In genomic region chr2:121187351-121187921, GRCh38 we compare ENCODE assay signal across 30 cellular contexts.
"Had no signal": no experiment of that assay in that cellular context is flagged by ENCODE, and none has a peak within 500 bp of the region (broad histone marks: within the 10 kb centered on the region; RNA-seq: fewer than 3 reads in every experiment).

No MANE protein-coding gene starts in this region.

- H3K9ac ChIP-seq: SK-N-SH had no signal

- H3K27me3 ChIP-seq: Peyer's patch, SJSA1 had no signal

- H3K4me1 ChIP-seq: Peyer's patch had no signal

- H3K9me3 ChIP-seq: Peyer's patch, SJSA1, SK-N-SH had no signal

- H3K27ac ChIP-seq: Peyer's patch, SJSA1 had no signal

- DNase-seq: activated CD4-positive, alpha-beta T cell treated with anti-CD3 and anti-CD28 coated beads for 36 hours; activated CD4-positive, alpha-beta T cell treated with anti-CD3 and anti-CD28 coated beads, Interleukin-2, amount 10 ng/mL, durations not matched to agents 7 days and 5 days; activated CD4-positive, alpha-beta T cell treated with anti-CD3 and anti-CD28 coated beads, Interleukin-2, amount 50 U/mL, for 48 hours; activated CD8-positive, alpha-beta memory T cell treated with anti-CD3 and anti-CD28 coated beads, Interleukin-2, amount 50 U/mL, for 4 hours; activated CD8-positive, alpha-beta T cell treated with anti-CD3 and anti-CD28 coated beads, Interleukin-2, amount 10 ng/mL, durations not matched to agents 7 days and 5 days; activated effector memory CD4-positive, alpha-beta T cell treated with Interleukin-2 at 50 U/mL for 16 hours; activated naive CD4-positive, alpha-beta T cell treated with anti-CD3 and anti-CD28 coated beads, Interleukin-2, amount 10 ng/mL, durations not matched to agents 7 days and 5 days; activated naive CD8-positive, alpha-beta T cell treated with anti-CD3 and anti-CD28 coated beads, Interleukin-2, amount 50 U/mL, for 24 hours; activated T-cell treated with anti-CD3 and anti-CD28 coated beads, Interleukin-2, amount 50 U/mL, for 48 hours; anterior cingulate cortex; caudate nucleus; Kasumi-1; MM.1S; NCI-H1092 treated with DMSO at 0.1 percent for 48 hours; NCI-H1417; NCI-H146; NCI-H187; NCI-H2029 treated with DMSO at 0.1 percent for 48 hours; NCI-H2107; NCI-H2171; NCI-H510A; NCI-H526; NCI-H748 treated with DMSO at 0.1 percent for 48 hours; NK-92 treated with Interleukin-12 subunit alpha and Interleukin-12 subunit beta, amount 100 ng/mL, for 24 hours; PC-3; Peyer's patch; RPMI8226; SHP77 treated with DMSO at 0.1 percent for 48 hours; SK-N-SH had no signal

- H3K4me2 ChIP-seq: SK-N-SH had no signal

- H3K4me3 ChIP-seq: Peyer's patch, SJSA1 had no signal

- H3K36me3 ChIP-seq: Peyer's patch, SJSA1 had no signal
